ENCODE assay signal across 16 cellular contexts in the genomic region with DNA sequence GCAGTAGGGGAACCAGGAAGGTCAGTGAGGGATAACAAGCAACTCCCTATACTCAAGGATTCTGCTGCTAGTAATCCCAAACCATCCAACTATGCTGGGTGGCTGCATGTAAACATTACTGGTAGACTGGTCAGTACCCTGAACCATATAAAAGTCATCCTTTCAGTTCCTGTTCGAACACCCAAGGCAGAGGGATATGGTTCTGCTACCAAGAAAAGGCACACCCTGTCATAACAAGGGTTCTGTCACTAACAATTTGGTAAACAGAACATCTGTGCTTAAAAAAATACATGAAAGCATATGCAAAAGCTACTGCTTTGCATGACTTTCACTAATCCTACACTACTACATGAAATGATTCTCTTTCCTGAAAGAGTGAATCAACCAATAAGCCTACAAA.
A peak's percentile ranks its signal among the peaks of the same experiment; 100 is the strongest.
DNase-seq lines count a peak whose midpoint lies in the region; ATAC-seq lines count a peak whose summit lies in the region.
"Had no signal": no experiment of that assay in that cellular context is flagged by ENCODE, and none has a peak within 500 bp of the region (broad histone marks: within the 10 kb centered on the region; RNA-seq: fewer than 3 reads in every experiment).

No MANE protein-coding gene starts in this region.

- peaks cover 19% of the 10 kb centered on the region for H3K36me3 Mint-ChIP-seq in activated T-cell treated with anti-CD3 and anti-CD28 coated beads, Interleukin-2, amount 50 U/mL, for 4 hours (ENCODE audit: insufficient read depth)

- H3K4me3 Mint-ChIP-seq in activated T-cell treated with anti-CD3 and anti-CD28 coated beads, Interleukin-2, amount 50 U/mL, for 4 hours = no peak overlapping the region
- H3K4me3 Mint-ChIP-seq: stimulated activated memory B cell treated with anti-CD40 and anti-IgM and Interleukin-4, amounts not matched to agents 10 μg/mL and 1 μg/mL and 100 μg/mL, for 72 hours; T-helper 2 cell treated with Interferon-gamma antibody and Interleukin-4, amounts not matched to agents 5 μg/mL and 100 μg/mL, for 36 hours had no signal

- no peaks in the 10 kb centered on the region for H3K9me3 ChIP-seq in MG63

- no peaks in the 10 kb centered on the region for H3K27me3 Mint-ChIP-seq in activated T-cell treated with anti-CD3 and anti-CD28 coated beads, Interleukin-2, amount 50 U/mL, for 4 hours (ENCODE audit: low read depth)
- H3K27me3 Mint-ChIP-seq: IgD-negative memory B cell; stimulated activated memory B cell treated with anti-CD40 and anti-IgM and Interleukin-4, amounts not matched to agents 10 μg/mL and 1 μg/mL and 100 μg/mL, for 72 hours had no signal

- no peaks in the 10 kb centered on the region for H3K4me1 Mint-ChIP-seq in activated T-cell treated with anti-CD3 and anti-CD28 coated beads, Interleukin-2, amount 50 U/mL, for 4 hours (ENCODE audit: low read depth)
- H3K4me1 Mint-ChIP-seq: stimulated activated memory B cell treated with anti-CD40 and anti-IgM and Interleukin-4, amounts not matched to agents 10 μg/mL and 1 μg/mL and 100 μg/mL, for 72 hours had no signal

- peak; percentile 98 for ATAC-seq in GM18498 (IDR thresholded peaks at IDR 0.05; ENCODE audit: unreplicated experiment)
- peak; percentile 99 for ATAC-seq in GM19455 (IDR thresholded peaks at IDR 0.05; ENCODE audit: unreplicated experiment)
- peak; percentile 97 for ATAC-seq in HG02852 (IDR thresholded peaks at IDR 0.05; ENCODE audit: unreplicated experiment)
- ATAC-seq in HG03457 (IDR thresholded peaks at IDR 0.05; ENCODE audit: unreplicated experiment) = peak; percentile 57
- ATAC-seq in activated T-cell treated with anti-CD3 and anti-CD28 coated beads, Interleukin-2, amount 50 U/mL, for 4 hours = no peak
- ATAC-seq: left ventricle myocardium superior; stimulated activated memory B cell treated with anti-CD40 and anti-IgM and Interleukin-4, amounts not matched to agents 10 μg/mL and 1 μg/mL and 100 μg/mL, for 72 hours had no signal

- no peaks in the 10 kb centered on the region for H3K27me3 ChIP-seq in MG63

- no peak overlapping the region for H3K4me3 ChIP-seq in MG63

- H3K9me3 Mint-ChIP-seq in activated T-cell treated with anti-CD3 and anti-CD28 coated beads, Interleukin-2, amount 50 U/mL, for 4 hours = no peaks in the 10 kb centered on the region
- H3K9me3 Mint-ChIP-seq: IgD-negative memory B cell; stimulated activated memory B cell treated with anti-CD40 and anti-IgM and Interleukin-4, amounts not matched to agents 10 μg/mL and 1 μg/mL and 100 μg/mL, for 72 hours; T-helper 2 cell treated with Interferon-gamma antibody and Interleukin-4, amounts not matched to agents 5 μg/mL and 100 μg/mL, for 36 hours had no signal

- DNase-seq in MG63 (no peak), amygdala (lab: John Stamatoyannopoulos, UW) (no peak)
- DNase-seq in stimulated activated CD4-positive, alpha-beta T cell treated with anti-CD3 and anti-CD28 coated beads, Interleukin-15, amount 100 ng/mL, for 24 hours = no peak
- no peak for DNase-seq in activated T-cell treated with anti-CD3 and anti-CD28 coated beads, Interleukin-2, amount 50 U/mL, for 4 hours
- DNase-seq: effector CD4-positive, alpha-beta T cell; head of caudate nucleus; left ventricle myocardium superior; NCI-H187 treated with DMSO at 0.1 percent for 48 hours; OCI-M1 had no signal

- H3K36me3 ChIP-seq in MG63 = 0 out of 2 replicates have a peak, but pooled peaks cover 2% of the 10 kb centered on the region

Comparison
In these comparisons a context has a peak if more than half of its experiments do, and no peak if none do; other contexts are left out.
1. ATAC-seq: peak in GM18498 (single experiment), GM19455 (single experiment), HG02852 (single experiment) and HG03457 (single experiment); none in activated T-cell treated with anti-CD3 and anti-CD28 coated beads, Interleukin-2, amount 50 U/mL, for 4 hours (0 of 2).